In the genomic region with DNA sequence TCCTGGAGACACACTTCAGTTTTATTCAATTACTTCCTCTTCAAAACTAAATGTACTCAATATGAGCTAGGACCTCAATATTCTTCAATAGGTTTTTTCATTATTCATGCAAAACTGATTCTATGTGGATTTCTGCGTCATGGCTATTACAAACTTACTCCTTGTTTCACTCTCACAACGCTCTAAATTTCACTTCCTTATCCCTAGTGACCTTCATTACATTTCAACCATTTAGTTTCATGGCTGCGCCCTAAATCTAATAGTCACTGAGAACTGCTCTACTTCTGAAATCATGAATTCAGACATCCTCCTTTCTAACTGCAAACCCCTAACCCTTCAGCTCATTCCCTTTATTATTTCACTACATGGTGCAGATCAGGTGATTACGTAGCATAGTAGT, we compare ENCODE assay signal across 14 cellular contexts.
"Had no signal": no experiment of that assay in that cellular context is flagged by ENCODE, and none has a peak within 500 bp of the region (broad histone marks: within the 10 kb centered on the region; RNA-seq: fewer than 3 reads in every experiment).

No MANE protein-coding gene starts in this region.

- ATAC-seq: activated CD8-positive, alpha-beta T cell treated with anti-CD3 and anti-CD28 coated beads, Interleukin-2, amount 10 ng/mL, durations not matched to agents 7 days and 5 days; activated naive CD8-positive, alpha-beta T cell treated with anti-CD3 and anti-CD28 coated beads, Interleukin-2, amount 50 U/mL, for 24 hours; left ventricle myocardium superior; right lobe of liver; stimulated activated memory B cell treated with anti-CD40 and anti-IgM and Interleukin-4, amounts not matched to agents 10 μg/mL and 1 μg/mL and 100 μg/mL, for 72 hours had no signal

- H3K36me3 ChIP-seq: ascending aorta, prostate gland, right lobe of liver had no signal

- H3K9me3 ChIP-seq: ascending aorta, prostate gland, right lobe of liver had no signal

- H3K27me3 ChIP-seq: ascending aorta, dorsolateral prefrontal cortex, right lobe of liver had no signal

- H3K4me3 ChIP-seq: ascending aorta, dorsolateral prefrontal cortex, prostate gland, right lobe of liver had no signal

- H3K4me1 ChIP-seq: ascending aorta, prostate gland, right lobe of liver had no signal

- DNase-seq: activated CD4-positive, alpha-beta T cell treated with anti-CD3 and anti-CD28 coated beads for 48 hours; activated CD8-positive, alpha-beta memory T cell treated with anti-CD3 and anti-CD28 coated beads, Interleukin-2, amount 50 U/mL, for 48 hours; activated CD8-positive, alpha-beta T cell treated with anti-CD3 and anti-CD28 coated beads, Interleukin-2, amount 10 ng/mL, durations not matched to agents 7 days and 5 days; activated naive CD8-positive, alpha-beta T cell treated with anti-CD3 and anti-CD28 coated beads, Interleukin-2, amount 50 U/mL, for 24 hours; dorsolateral prefrontal cortex; hippocampal formation; left ventricle myocardium superior; mesenchymal stem cell; nephron progenitor cell; right lobe of liver; trophoblast cell had no signal

- H3K27ac ChIP-seq: ascending aorta, dorsolateral prefrontal cortex, prostate gland, right lobe of liver had no signal
